Comparison of ENCODE assay signal across 12 cellular contexts in genomic region chr4:1381181-1381621, GRCh38. TPM values are rescaled to one million over a fixed set of nuclear protein-coding genes. Genes with fewer than 3 reads are reported as not detected.
"Had no signal": no experiment of that assay in that cellular context is flagged by ENCODE, and none has a peak within 500 bp of the region (broad histone marks: within the 10 kb centered on the region; RNA-seq: fewer than 3 reads in every experiment).

No MANE protein-coding gene starts in this region.

- DNase-seq: activated CD4-positive, alpha-beta T cell treated with anti-CD3 and anti-CD28 coated beads, Interleukin-2, amount 50 U/mL, for 1 hour; activated CD8-positive, alpha-beta memory T cell treated with anti-CD3 and anti-CD28 coated beads for 24 hours; islet precursor cell; small intestine; stimulated activated naive CD8-positive, alpha-beta T cell treated with anti-CD3 and anti-CD28 coated beads, Interleukin-15, amount 100 ng/mL, for 72 hours had no signal

- H3K4me1 ChIP-seq: parathyroid adenoma had no signal

- H3K27ac ChIP-seq: parathyroid adenoma had no signal

- ATAC-seq: activated CD4-positive, CD25-positive, alpha-beta regulatory T cell treated with anti-CD3 and anti-CD28 coated beads, Interleukin-2, amount 50 U/mL, for 24 hours; stimulated activated naive CD8-positive, alpha-beta T cell treated with anti-CD3 and anti-CD28 coated beads, Interleukin-15, amount 100 ng/mL, for 72 hours had no signal

RNA-seq across cellular contexts. Expression of gene NKX1-1, which starts 25.0 kb away (rescaled TPM):
- total RNA-seq: astrocyte, lower leg skin, renal cortical epithelial cell, temporal lobe had no signal
- polyA plus RNA-seq: esophagus, small intestine had no signal
